Comparison of ENCODE assay signal across 8 cellular contexts in genomic region chr19:33430674-33431277, GRCh38. TPM values are rescaled to one million over a fixed set of nuclear protein-coding genes. Genes with fewer than 3 reads are reported as not detected.
DNase-seq lines count a peak whose midpoint lies in the region; ATAC-seq, FAIRE-seq and TF ChIP-seq lines count a peak whose summit lies in the region.

No MANE protein-coding gene starts in this region.

- H3K27ac ChIP-seq in BLaER1: no peak overlapping the region

- peaks cover 10% of the 10 kb centered on the region for H3K4me1 ChIP-seq in BLaER1

- no peaks in the 10 kb centered on the region for H3K36me3 ChIP-seq in BLaER1

- peak overlapping the region; percentile 39 for H3K4me2 ChIP-seq in BLaER1

- H3K9me3 ChIP-seq in BLaER1: no peaks in the 10 kb centered on the region

- H3K36me3 Mint-ChIP-seq in central memory CD8-positive, alpha-beta T cell (ENCODE audit: insufficient read depth): peaks cover 3% of the 10 kb centered on the region

- no peaks in the 10 kb centered on the region for H3K27me3 Mint-ChIP-seq in central memory CD8-positive, alpha-beta T cell

- FAIRE-seq in H54 (lab: Jason Lieb, UNC): no peak

- no peaks in the 10 kb centered on the region for H3K9me3 Mint-ChIP-seq in central memory CD8-positive, alpha-beta T cell

- H3K27me3 ChIP-seq in BLaER1: no peaks in the 10 kb centered on the region

- H3K9ac ChIP-seq in BLaER1: peak overlapping the region; percentile 38; the same call in 1 of the 2 replicates

- TF ChIP-seq POLR2A in H54 (IDR thresholded peaks at IDR 0.05; ENCODE audit: low read depth, low read length): no peak

- H3K4me1 Mint-ChIP-seq in central memory CD8-positive, alpha-beta T cell: peaks cover 7% of the 10 kb centered on the region

- no peak overlapping the region for H3K4me3 ChIP-seq in BLaER1

- DNase-seq in H54 (ENCODE audit: insufficient read length, low spot score) (peak; percentile 77), NCI-H345 (lab: John Stamatoyannopoulos, UW) (peak; percentile 80), left lobe of liver (ENCODE audit: low spot score) (peak; percentile 55)
- DNase-seq in activated CD4-positive, CD25-positive, alpha-beta regulatory T cell treated with anti-CD3 and anti-CD28 coated beads, Interleukin-2, amount 50 U/mL, for 72 hours: peak; percentile 71
- DNase-seq in central memory CD8-positive, alpha-beta T cell (ENCODE audit: low spot score in 2 of 2): peak; percentile 25 to 40
- DNase-seq in stimulated activated CD4-positive, alpha-beta T cell treated with anti-CD3 and anti-CD28 coated beads, Interleukin-4, amount 100 ng/mL, for 48 hours (ENCODE audit: low read depth in 2 of 2): peak; percentile 47 to 66

- peaks cover 9% of the 10 kb centered on the region for H4K20me1 ChIP-seq in BLaER1

- peak; percentile 73 for ATAC-seq in central memory CD8-positive, alpha-beta T cell (replicated peaks; ENCODE audit: extremely low read depth, poor library complexity, severe bottlenecking)
- ATAC-seq in left lobe of liver (peak; percentile 70), GM21786 (IDR thresholded peaks at IDR 0.05; ENCODE audit: unreplicated experiment) (no peak)

- peak overlapping the region; percentile 75 for H3K27ac Mint-ChIP-seq in central memory CD8-positive, alpha-beta T cell (ENCODE audit: low read depth)

- H3K4me3 Mint-ChIP-seq in central memory CD8-positive, alpha-beta T cell: peak overlapping the region; percentile 39

RNA-seq across cellular contexts. Expression of gene CEBPG, which starts 57.3 kb away (rescaled TPM):
- total RNA-seq in left lobe of liver: 15.5 TPM
